Comparison of ENCODE assay signal across 1 cellular context in the genomic region with DNA sequence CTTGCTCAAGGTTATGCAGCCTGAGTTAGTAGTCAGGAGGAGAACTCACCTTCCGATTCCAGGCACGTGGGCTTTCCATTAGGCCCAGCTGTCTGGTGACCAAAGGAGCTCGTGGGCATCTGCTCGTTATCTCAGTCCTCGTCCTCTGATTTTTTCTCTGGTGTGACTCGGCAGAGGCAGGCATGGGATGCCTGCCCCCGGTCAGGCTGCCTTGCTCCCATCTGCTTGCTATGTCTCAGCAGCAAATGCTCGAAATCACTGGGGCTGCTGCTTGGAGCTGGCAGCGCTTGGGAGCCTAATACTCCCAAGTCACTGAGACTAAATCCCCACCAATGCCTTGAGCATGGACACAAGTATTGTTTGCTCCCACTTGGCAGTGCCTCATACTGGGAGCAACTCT.
TF ChIP-seq lines count a peak whose summit lies in the region.

No MANE protein-coding gene starts in this region.

TF ChIP-seq in GM23338, 12 proteins besides CTCF, POLR2A, EP300 and RAD21 (continued from another document):
- TF ChIP-seq ZNF462 (CRISPR knock-in tag; IDR thresholded peaks at IDR 0.05) (no peak), EZH2phosphoT487 (IDR thresholded peaks at IDR 0.05; ENCODE audit: unreplicated experiment) (no peak), ZNF331 (CRISPR knock-in tag; IDR thresholded peaks at IDR 0.05; ENCODE audit: low read depth) (no peak), EZH2 (IDR thresholded peaks at IDR 0.05; ENCODE audit: low read depth, unreplicated experiment) (no peak), POLR2AphosphoS5 (IDR thresholded peaks at IDR 0.05; ENCODE audit: low read depth) (no peak), ETS1 (IDR thresholded peaks at IDR 0.05) (no peak)
